In the genomic region with DNA sequence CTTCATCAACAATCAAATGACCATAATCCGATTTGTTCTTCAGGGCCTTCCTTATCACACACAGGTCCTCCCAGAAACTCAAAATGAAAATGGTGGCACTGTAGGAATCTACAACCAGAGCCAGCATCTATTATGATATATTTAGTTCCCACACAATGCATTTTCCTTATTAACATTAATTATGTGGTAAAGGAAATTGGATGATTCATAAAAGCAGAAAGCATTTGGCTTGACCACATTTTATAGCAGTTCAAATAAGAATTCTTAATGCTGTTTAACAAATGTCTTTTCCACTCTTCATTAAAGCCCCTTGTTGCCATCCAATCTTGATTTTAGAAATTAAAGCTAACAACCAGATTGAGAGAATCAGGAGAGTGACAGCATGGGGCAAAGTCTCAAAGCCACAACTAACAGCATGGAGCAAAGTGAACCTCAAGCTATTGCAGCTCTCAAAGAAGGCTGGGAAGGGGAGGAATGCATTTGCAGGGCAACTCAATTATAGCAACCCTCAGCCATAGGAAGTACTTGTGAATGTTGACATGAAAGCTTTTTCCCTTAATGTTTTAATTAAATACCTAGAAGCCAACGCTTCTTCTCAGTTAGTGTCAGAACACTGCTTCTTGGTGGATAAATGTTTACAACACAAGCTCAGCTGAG, we compare ENCODE assay signal across 23 cellular contexts.
DNase-seq lines count a peak whose midpoint lies in the region; ATAC-seq, FAIRE-seq and TF ChIP-seq lines count a peak whose summit lies in the region.
"Had no signal": no experiment of that assay in that cellular context is flagged by ENCODE, and none has a peak within 500 bp of the region (broad histone marks: within the 10 kb centered on the region; RNA-seq: fewer than 3 reads in every experiment).

No MANE protein-coding gene starts in this region.

- peaks cover 31% of the 10 kb centered on the region for H3K27me3 ChIP-seq in A673 (replicated peaks; ENCODE audit: insufficient read depth, low read depth, low read length, poor library complexity)
- H3K27me3 ChIP-seq in mesendoderm (ENCODE audit: insufficient read depth, low read length, poor library complexity): no peaks in the 10 kb centered on the region
- H3K27me3 ChIP-seq: BLaER1 treated with 17β-estradiol and CSF1 and Interleukin-3, amounts not matched to agents 10 nM and 100 nM; Peyer's patch had no signal

- H2BK5ac ChIP-seq in mesendoderm (ENCODE audit: low read length): no peak overlapping the region

- TF ChIP-seq CTCF in A673 (conservative IDR thresholded peaks at IDR 0.05; ENCODE audit: low read depth, low read length) (no peak), WTC11 (IDR thresholded peaks at IDR 0.05) (no peak)

- no peaks in the 10 kb centered on the region for H3K79me1 ChIP-seq in mesendoderm (ENCODE audit: low read length)

- peak; percentile 6 for FAIRE-seq in H54 (lab: Jason Lieb, UNC)
- FAIRE-seq: GM12891, GM18507, HTR-8/SVneo had no signal

- H3K4me1 Mint-ChIP-seq in WTC11: peaks cover 16% of the 10 kb centered on the region
- H3K4me1 Mint-ChIP-seq: CD8-positive, alpha-beta memory T cell had no signal

- H3K36me3 ChIP-seq in A673 (ENCODE audit: insufficient read depth, low read length, poor library complexity, severe bottlenecking): no peaks in the 10 kb centered on the region
- H3K36me3 ChIP-seq in mesendoderm (ENCODE audit: control insufficient read depth, insufficient read depth, low read length): no peaks in the 10 kb centered on the region
- H3K36me3 ChIP-seq: BLaER1 treated with 17β-estradiol and CSF1 and Interleukin-3, amounts not matched to agents 10 nM and 100 nM; Peyer's patch had no signal

- POLR2A ChIA-PET in A673 (lab: Charles Lee; ENCODE audit: low non-redundant PET): no interaction called here
- POLR2A ChIA-PET in WTC11 (lab: Charles Lee): interaction anchor here (0.6 kb wide), 1 partner anchor 29 kb away, joined by 3 read pairs; no protein-coding TSS in a partner anchor

- H3K4me3 ChIP-seq in A673 (ENCODE audit: low read depth, low read length, poor library complexity, severe bottlenecking) (no peak overlapping the region), mesendoderm (ENCODE audit: low read length) (no peak overlapping the region)
- H3K4me3 ChIP-seq: BLaER1 treated with 17β-estradiol and CSF1 and Interleukin-3, amounts not matched to agents 10 nM and 100 nM; Peyer's patch had no signal

- TF ChIP-seq POLR2A in H54 (IDR thresholded peaks at IDR 0.05; ENCODE audit: low read depth, low read length): no peak

- H3K27ac ChIP-seq in A673 (ENCODE audit: low read depth, low read length, poor library complexity, severe bottlenecking) (no peak overlapping the region), mesendoderm (ENCODE audit: low read depth, low read length) (no peak overlapping the region)
- H3K27ac ChIP-seq: BLaER1 treated with 17β-estradiol and CSF1 and Interleukin-3, amounts not matched to agents 10 nM and 100 nM; HL-60; Peyer's patch had no signal

- no peaks in the 10 kb centered on the region for H3K27me3 Mint-ChIP-seq in WTC11 (ENCODE audit: low read depth)

- H3K4me2 ChIP-seq in mesendoderm (ENCODE audit: low read length): no peak overlapping the region
- H3K4me2 ChIP-seq: BLaER1 treated with 17β-estradiol and CSF1 and Interleukin-3, amounts not matched to agents 10 nM and 100 nM had no signal

- H3K23ac ChIP-seq in mesendoderm (ENCODE audit: low read length): no peak overlapping the region

- H3K4me1 ChIP-seq in A673 (ENCODE audit: insufficient read depth, low read length, poor library complexity, severe bottlenecking): no peaks in the 10 kb centered on the region
- H3K4me1 ChIP-seq in mesendoderm (ENCODE audit: control insufficient read depth, low read depth, low read length): no peaks in the 10 kb centered on the region
- H3K4me1 ChIP-seq: BLaER1 treated with 17β-estradiol and CSF1 and Interleukin-3, amounts not matched to agents 10 nM and 100 nM; Peyer's patch had no signal

- no peak overlapping the region for H3K18ac ChIP-seq in mesendoderm (ENCODE audit: low read length)

- no peak overlapping the region for H3K9ac ChIP-seq in mesendoderm (ENCODE audit: low read length)
- H3K9ac ChIP-seq: BLaER1 treated with 17β-estradiol and CSF1 and Interleukin-3, amounts not matched to agents 10 nM and 100 nM had no signal

- CTCF ChIA-PET in A673 (lab: Charles Lee): no interaction called here
- CTCF ChIA-PET in WTC11 (lab: Charles Lee): no interaction called here

- BruUV-seq in A673 (replicated peaks; lab: Mats Ljungman, UMichigan): no TSS peak

- H2AK5ac ChIP-seq in mesendoderm (ENCODE audit: low read length): no peak overlapping the region

- WGBS in mesendoderm (ENCODE audit: extremely low coverage, insufficient coverage, low lambda C conversion rate): no CpG with 5 or more reads among the region's 2 CpGs

- H3K36me3 Mint-ChIP-seq in WTC11: no peaks in the 10 kb centered on the region
- H3K36me3 Mint-ChIP-seq: CD8-positive, alpha-beta memory T cell had no signal

- H3K27ac Mint-ChIP-seq in WTC11: no peak overlapping the region
- H3K27ac Mint-ChIP-seq: CD8-positive, alpha-beta memory T cell had no signal

- intact Hi-C loops in A673 (cut with micrococcal nuclease; ENCODE audit: unreplicated experiment): no loop called here

- no peaks in the 10 kb centered on the region for H3K79me2 ChIP-seq in mesendoderm (ENCODE audit: control insufficient read depth, insufficient read depth, low read length)

- peak; percentile 39 for DNase-seq in A673 (ENCODE audit: low spot score)
- DNase-seq in H54 (ENCODE audit: insufficient read length, low spot score): no peak
- DNase-seq in WTC11 (ENCODE audit: low spot score): no peak
- peak; percentile 26 for DNase-seq in mesendoderm
- DNase-seq in NCI-H1930 (lab: John Stamatoyannopoulos, UW): no peak
- DNase-seq in hepatic stellate cell (ENCODE audit: low spot score): no peak
- DNase-seq in islet precursor cell: no peak
- DNase-seq: CD8-positive, alpha-beta memory T cell; DMS53; EL; H9; IMR-90; NCI-H1417 treated with DMSO at 0.1 percent for 48 hours; NCI-H2081 treated with DMSO at 0.1 percent for 48 hours; NK-92 treated with Interleukin-12 subunit alpha and Interleukin-12 subunit beta, amount 100 ng/mL, for 24 hours; Peyer's patch had no signal

- H3K4me3 Mint-ChIP-seq in WTC11: no peak overlapping the region
- H3K4me3 Mint-ChIP-seq: CD8-positive, alpha-beta memory T cell; H9 had no signal

- no peak overlapping the region for H4K5ac ChIP-seq in mesendoderm (ENCODE audit: low read length)

- H3K4ac ChIP-seq in mesendoderm (ENCODE audit: low read depth, low read length): no peak overlapping the region

- H4K8ac ChIP-seq in mesendoderm (ENCODE audit: low read depth, low read length): no peak overlapping the region

- ATAC-seq in WTC11: peak; percentile 82
- ATAC-seq in HG02571 (IDR thresholded peaks at IDR 0.05; ENCODE audit: unreplicated experiment): no peak
- ATAC-seq: Right ventricle myocardium inferior had no signal

- no peaks in the 10 kb centered on the region for H3K9me3 ChIP-seq in A673 (ENCODE audit: low read depth, low read length, poor library complexity, severe bottlenecking)
- H3K9me3 ChIP-seq: BLaER1 treated with 17β-estradiol and CSF1 and Interleukin-3, amounts not matched to agents 10 nM and 100 nM; Peyer's patch had no signal

- no peak overlapping the region for H2BK15ac ChIP-seq in mesendoderm (replicated peaks; ENCODE audit: low read depth)

- no peak overlapping the region for H2BK120ac ChIP-seq in mesendoderm (ENCODE audit: low read depth, low read length)

- H3K9me3 Mint-ChIP-seq in WTC11: 0 out of 2 replicates have a peak, but pooled peaks cover 2% of the 10 kb centered on the region

- H3K56ac ChIP-seq in mesendoderm (ENCODE audit: low read length): no peak overlapping the region

TF ChIP-seq in WTC11, 78 proteins besides CTCF, POLR2A, EP300 and RAD21:
- TF ChIP-seq, protein P1, sequence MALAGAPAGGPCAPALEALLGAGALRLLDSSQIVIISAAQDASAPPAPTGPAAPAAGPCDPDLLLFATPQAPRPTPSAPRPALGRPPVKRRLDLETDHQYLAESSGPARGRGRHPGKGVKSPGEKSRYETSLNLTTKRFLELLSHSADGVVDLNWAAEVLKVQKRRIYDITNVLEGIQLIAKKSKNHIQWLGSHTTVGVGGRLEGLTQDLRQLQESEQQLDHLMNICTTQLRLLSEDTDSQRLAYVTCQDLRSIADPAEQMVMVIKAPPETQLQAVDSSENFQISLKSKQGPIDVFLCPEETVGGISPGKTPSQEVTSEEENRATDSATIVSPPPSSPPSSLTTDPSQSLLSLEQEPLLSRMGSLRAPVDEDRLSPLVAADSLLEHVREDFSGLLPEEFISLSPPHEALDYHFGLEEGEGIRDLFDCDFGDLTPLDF (CRISPR knock-in tag; IDR thresholded peaks at IDR 0.05): no peak
- TF ChIP-seq CREB1 (CRISPR knock-in tag; IDR thresholded peaks at IDR 0.05): no peak

Comparison
In these comparisons a context has a peak if more than half of its experiments do, and no peak if none do; other contexts are left out.
1. DNase-seq: peak in A673 (single experiment) and mesendoderm (single experiment); none in H54 (single experiment), WTC11 (single experiment), NCI-H1930 (0 of 2), hepatic stellate cell (single experiment) and islet precursor cell (single experiment).